ENCODE assay signal across 12 cellular contexts in genomic region chr18:49032189-49032584, GRCh38.
"Had no signal": no experiment of that assay in that cellular context is flagged by ENCODE, and none has a peak within 500 bp of the region (broad histone marks: within the 10 kb centered on the region; RNA-seq: fewer than 3 reads in every experiment).

No MANE protein-coding gene starts in this region.

- H3K4me1 Mint-ChIP-seq: neural crest cell had no signal

- DNase-seq: activated effector memory CD4-positive, alpha-beta T cell treated with Interleukin-2 at 50 U/mL for 16 hours; cortex of kidney; foreskin keratinocyte; glutamatergic neuron; mesendoderm; spleen; transverse colon had no signal

- ATAC-seq: foreskin keratinocyte had no signal

- H3K4me3 Mint-ChIP-seq: neural crest cell; T-helper 1 cell treated with Interleukin-12 subunit alpha and Interleukin-12 subunit beta and Interleukin-4 antibody, amounts not matched to agents 30 μg/mL and 1 μg/mL, for 36 hours had no signal

- H3K27ac ChIP-seq: foreskin keratinocyte, ovary, sigmoid colon, spleen, transverse colon, vagina had no signal

- H3K27me3 ChIP-seq: foreskin keratinocyte, ovary, sigmoid colon, transverse colon, vagina had no signal

- H3K36me3 ChIP-seq: ovary, sigmoid colon, spleen, transverse colon, vagina had no signal

- H3K27ac Mint-ChIP-seq: T-helper 1 cell treated with Interleukin-12 subunit alpha and Interleukin-12 subunit beta and Interleukin-4 antibody, amounts not matched to agents 30 μg/mL and 1 μg/mL, for 36 hours had no signal

- H3K4me3 ChIP-seq: ovary, sigmoid colon, spleen, transverse colon, vagina had no signal
